8 cellular contexts compared by ENCODE assay signal in the genomic region with DNA sequence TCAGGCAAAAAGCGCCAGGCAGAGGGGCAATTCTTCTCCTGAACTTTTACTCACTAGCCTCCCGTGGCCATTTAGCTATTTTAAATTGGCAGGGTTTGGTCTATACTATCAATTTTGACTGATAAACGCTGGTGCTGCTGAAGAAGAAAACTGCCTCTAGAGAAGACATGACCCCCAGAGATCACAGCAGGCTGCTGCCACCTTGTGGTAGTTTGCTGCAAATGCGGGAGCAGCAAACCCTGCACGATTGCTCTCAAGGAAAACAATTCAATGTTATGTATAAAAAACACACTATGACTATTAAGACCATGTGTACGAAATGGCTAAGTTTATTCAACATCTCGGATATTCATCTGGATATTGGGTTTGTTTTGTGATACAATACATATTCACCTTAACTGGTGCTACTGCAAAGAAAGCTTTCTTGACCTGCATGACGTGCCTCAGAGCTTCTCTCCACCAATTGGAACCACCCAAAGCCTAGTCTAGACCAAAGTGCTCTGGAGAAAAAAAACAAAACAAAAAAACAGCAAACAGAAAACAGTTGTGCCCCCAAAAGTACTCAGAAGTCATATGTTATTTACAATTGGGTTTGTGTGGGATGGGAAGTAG. TPM values are rescaled to one million over a fixed set of nuclear protein-coding genes. Genes with fewer than 3 reads are reported as not detected.
DNase-seq lines count a peak whose midpoint lies in the region; ATAC-seq and FAIRE-seq lines count a peak whose summit lies in the region.

No MANE protein-coding gene starts in this region.

- H3K36me3 ChIP-seq in Karpas-422 (ENCODE audit: insufficient read depth, low read length) = peaks cover 54% of the 10 kb centered on the region
- peaks cover 12 to 18% of the 10 kb centered on the region in 2 donors for H3K36me3 ChIP-seq in small intestine (ENCODE audit: control insufficient read depth in 2 of 2, insufficient read depth in 2 of 2, low read length in 2 of 2)

- H3K27ac Mint-ChIP-seq in activated naive CD8-positive, alpha-beta T cell treated with anti-CD3 and anti-CD28 coated beads, Interleukin-2, amount 50 U/mL, for 24 hours = peak overlapping the region; percentile 29

- no peak overlapping the region for H3K27ac ChIP-seq in Karpas-422 (ENCODE audit: low read length)
- H3K27ac ChIP-seq in right cardiac atrium (ENCODE audit: low read length) = no peak overlapping the region
- H3K27ac ChIP-seq in small intestine (ENCODE audit: low read depth in 1 of 2, low read length in 1 of 2) = no peak overlapping the region

- no peak overlapping the region for H2AFZ ChIP-seq in Karpas-422 (ENCODE audit: low read length)

- H3K36me3 Mint-ChIP-seq in activated naive CD8-positive, alpha-beta T cell treated with anti-CD3 and anti-CD28 coated beads, Interleukin-2, amount 50 U/mL, for 24 hours (ENCODE audit: low read depth) = peaks cover 79% of the 10 kb centered on the region

- no peak for FAIRE-seq in small intestine (lab: Jason Lieb, UNC)

- H3K9ac ChIP-seq in Karpas-422 (ENCODE audit: low read length) = no peak overlapping the region

- H3K4me1 ChIP-seq in Karpas-422 (ENCODE audit: low read length) (no peaks in the 10 kb centered on the region), right cardiac atrium (ENCODE audit: control insufficient read depth, insufficient read depth, low read length) (no peaks in the 10 kb centered on the region), small intestine (ENCODE audit: control insufficient read depth in 2 of 2, insufficient read depth in 1 of 2, low read depth in 1 of 2, low read length in 1 of 2) (no peaks in the 10 kb centered on the region)

- H3K27me3 ChIP-seq in Karpas-422 (ENCODE audit: low read length) (no peaks in the 10 kb centered on the region), right cardiac atrium (ENCODE audit: control insufficient read depth, insufficient read depth) (no peaks in the 10 kb centered on the region), small intestine (ENCODE audit: control insufficient read depth in 2 of 2, insufficient read depth in 2 of 2, low read length in 2 of 2) (no peaks in the 10 kb centered on the region)

- H3K27me3 Mint-ChIP-seq in activated naive CD8-positive, alpha-beta T cell treated with anti-CD3 and anti-CD28 coated beads, Interleukin-2, amount 50 U/mL, for 24 hours = no peaks in the 10 kb centered on the region

- H3K4me2 ChIP-seq in Karpas-422 (ENCODE audit: low read depth, low read length, poor library complexity, severe bottlenecking) = no peak overlapping the region

- DNase-seq in Daoy (ENCODE audit: low read depth) = peak; percentile 68
- peak; percentile 81 for DNase-seq in Karpas-422
- DNase-seq in T follicular helper cell (ENCODE audit: low read depth) = peak; percentile 45
- DNase-seq in activated naive CD8-positive, alpha-beta T cell treated with anti-CD3 and anti-CD28 coated beads, Interleukin-2, amount 50 U/mL, for 24 hours = peak; percentile 68
- peak; percentile 33 to 75 (median 72) for DNase-seq in right cardiac atrium
- peak; percentile 67 for DNase-seq in small intestine

- intact Hi-C loops in right cardiac atrium (cut with DNase I) = loop anchor here in 1 of 4 donors (10.0 kb wide), 1 partner anchor 159 kb away; no protein-coding TSS in a partner anchor

- no peaks in the 10 kb centered on the region for H3K9me3 ChIP-seq in Karpas-422 (ENCODE audit: low read length)
- no peaks in the 10 kb centered on the region for H3K9me3 ChIP-seq in right cardiac atrium (ENCODE audit: control insufficient read depth, low read length)
- H3K9me3 ChIP-seq in small intestine (ENCODE audit: control insufficient read depth, low read depth) = no peaks in the 10 kb centered on the region

- H3K4me3 Mint-ChIP-seq in activated naive CD8-positive, alpha-beta T cell treated with anti-CD3 and anti-CD28 coated beads, Interleukin-2, amount 50 U/mL, for 24 hours = no peak overlapping the region

- peaks cover 25% of the 10 kb centered on the region; the same call in 1 of the 2 replicates for H4K20me1 ChIP-seq in Karpas-422 (ENCODE audit: insufficient read depth, low read depth, low read length)

- H3K4me1 Mint-ChIP-seq in activated naive CD8-positive, alpha-beta T cell treated with anti-CD3 and anti-CD28 coated beads, Interleukin-2, amount 50 U/mL, for 24 hours = peaks cover 6% of the 10 kb centered on the region

- peak; percentile 81 for ATAC-seq in GM21528 (IDR thresholded peaks at IDR 0.05; ENCODE audit: low FRiP score, unreplicated experiment)
- peak; percentile 63 for ATAC-seq in activated naive CD8-positive, alpha-beta T cell treated with anti-CD3 and anti-CD28 coated beads, Interleukin-2, amount 50 U/mL, for 24 hours
- peak; percentile 65 to 68 for ATAC-seq in right cardiac atrium
- no peak for ATAC-seq in HG03439 (IDR thresholded peaks at IDR 0.05; ENCODE audit: unreplicated experiment)

- no peaks in the 10 kb centered on the region for H3K9me3 Mint-ChIP-seq in activated naive CD8-positive, alpha-beta T cell treated with anti-CD3 and anti-CD28 coated beads, Interleukin-2, amount 50 U/mL, for 24 hours

- 30% methylated on average over 8 of the region's 8 CpGs for WGBS in right cardiac atrium
- 32 to 34% (median 32%) methylated on average over 8 of the region's 8 CpGs for WGBS in small intestine, 3 donors

- no peak overlapping the region for H3K4me3 ChIP-seq in Karpas-422 (ENCODE audit: low read length)
- H3K4me3 ChIP-seq in right cardiac atrium (ENCODE audit: low read length) = no peak overlapping the region
- no peak overlapping the region for H3K4me3 ChIP-seq in small intestine (ENCODE audit: low read depth in 1 of 2, low read length in 2 of 2)

- H3K79me2 ChIP-seq in Karpas-422 (ENCODE audit: low read length) = no peaks in the 10 kb centered on the region

- H3K9me2 ChIP-seq in Karpas-422 (replicated peaks; ENCODE audit: insufficient read depth, low read length) = no peaks in the 10 kb centered on the region

RNA-seq across cellular contexts. Expression of a gene that starts 19.5 kb away (rescaled TPM):
- not detected in 2 replicates for total RNA-seq in Daoy (2014; rRNA removed; shearing (Covaris generic))
- total RNA-seq in Karpas-422 (2014; rRNA removed; shearing (Covaris generic); ENCODE audit: low replicate concordance) = not detected in 2 replicates
- not detected for total RNA-seq in right cardiac atrium
- polyA plus RNA-seq in right cardiac atrium = not detected
- polyA plus RNA-seq in small intestine = not detected

RNA-seq across cellular contexts. Expression of a gene that starts 20.7 kb away (rescaled TPM):
- 217 and 313 TPM in 2 replicates for total RNA-seq in Daoy (2014; rRNA removed; shearing (Covaris generic))
- 80.1 and 102 TPM in 2 replicates for total RNA-seq in Karpas-422 (2014; rRNA removed; shearing (Covaris generic); ENCODE audit: low replicate concordance)
- 10 to 100 TPM; 22.4 to 31.4 (median 25.6) TPM for total RNA-seq in right cardiac atrium
- polyA plus RNA-seq in right cardiac atrium = 17.7 TPM
- 10 to 100 TPM in 2 of 3 donors, 1 to 10 TPM in 1; 9.4 to 46.8 (median 11.1) TPM for polyA plus RNA-seq in small intestine
